In genomic region chr9:117936185-117936758, GRCh38 we compare ENCODE assay signal across 1 cellular context.
TF ChIP-seq lines count a peak whose summit lies in the region.

No MANE protein-coding gene starts in this region.

TF ChIP-seq in GM12878, 131 proteins besides CTCF, POLR2A, EP300 and RAD21 (continued from another document):
- TF ChIP-seq MEF2B (IDR thresholded peaks at IDR 0.05; ENCODE audit: partially characterized antibody, poor library complexity, severe bottlenecking) (no peak), MTA2 (IDR thresholded peaks at IDR 0.05; ENCODE audit: low read depth) (peak; percentile 85), IKZF2 (IDR thresholded peaks at IDR 0.05) (peak in 1 of 2 experiments; percentile 14; a peak in 2 of 4 replicates), TCF3 (IDR thresholded peaks at IDR 0.05; ENCODE audit: borderline replicate concordance, insufficient read depth, low read depth, low read length) (no peak)
